Comparison of ENCODE assay signal across 1 cellular context in genomic region chr7:84720456-84721097, GRCh38.
A peak's percentile ranks its signal among the peaks of the same experiment; 100 is the strongest.
TF ChIP-seq lines count a peak whose summit lies in the region.

No MANE protein-coding gene starts in this region.

TF ChIP-seq in HepG2, 621 proteins besides CTCF, POLR2A, EP300 and RAD21 (continued from another document):
- no peak for TF ChIP-seq ZUFSP (CRISPR knock-in tag; IDR thresholded peaks at IDR 0.05; ENCODE audit: borderline replicate concordance)
- TF ChIP-seq ZBTB49 (CRISPR knock-in tag; IDR thresholded peaks at IDR 0.05; ENCODE audit: borderline replicate concordance), result no peak
- no peak for TF ChIP-seq KLF16 (CRISPR knock-in tag; IDR thresholded peaks at IDR 0.05)
- TF ChIP-seq MAFF (IDR thresholded peaks at IDR 0.05; ENCODE audit: low read depth, low read length), result peak; percentile 53; the same call in 1 of the 2 replicates
TF ChIP-seq in HepG2: peak in this region for 2.
